8 cellular contexts compared by ENCODE assay signal in genomic region chr5:88660326-88660946, GRCh38.
A peak's percentile ranks its signal among the peaks of the same experiment; 100 is the strongest.
DNase-seq lines count a peak whose midpoint lies in the region; ATAC-seq and TF ChIP-seq lines count a peak whose summit lies in the region.

No MANE protein-coding gene starts in this region.

- no peaks in the 10 kb centered on the region for H3K9me3 ChIP-seq in SK-N-MC (ENCODE audit: low read depth, low read length)
- no peaks in the 10 kb centered on the region for H3K9me3 ChIP-seq in uterus

- peaks cover 17 to 57% of the 10 kb centered on the region in 2 donors for H3K27me3 ChIP-seq in uterus

- peak overlapping the region; percentile 85 for H3K4me3 ChIP-seq in SK-N-MC
- H3K4me3 ChIP-seq in fibroblast of pulmonary artery (replicated peaks; ENCODE audit: low read depth, low read length) = peak overlapping the region; percentile 36
- peak overlapping the region; percentile 43 for H3K4me3 ChIP-seq in skeletal muscle cell (ENCODE audit: low read depth, low read length)
- peak overlapping the region in 1 of 2 donors; percentile 36 for H3K4me3 ChIP-seq in uterus

- TF ChIP-seq POLR2A in uterus (IDR thresholded peaks at IDR 0.05) = no peak

- DNase-seq in COLO668 (lab: John Stamatoyannopoulos, UW; ENCODE audit: unreplicated experiment) = peak; percentile 72
- no peak for DNase-seq in SK-N-MC (ENCODE audit: low read depth, low spot score)
- DNase-seq in fibroblast of pulmonary artery (ENCODE audit: low read depth) = no peak
- no peak for DNase-seq in skeletal muscle cell (ENCODE audit: low read depth)
- no peak for DNase-seq in epidermal melanocyte (ENCODE audit: insufficient read length, low spot score)
- DNase-seq in uterus = no peak

- intact Hi-C loops in uterus (cut with DNase I; ENCODE audit: low total_unique reads) = no loop called here

- peak overlapping the region; percentile 61 for H3K9ac ChIP-seq in SK-N-MC (ENCODE audit: insufficient read length)

- TF ChIP-seq CTCF in fibroblast of pulmonary artery (IDR thresholded peaks at IDR 0.05; ENCODE audit: low read length, missing control alignments) = no peak
- TF ChIP-seq CTCF in uterus (IDR thresholded peaks at IDR 0.05) = no peak

- H3K36me3 ChIP-seq in SK-N-MC (ENCODE audit: insufficient read depth, low read length) (peaks cover under 1% of the 10 kb centered on the region; the same call in 1 of the 2 replicates), uterus (no peaks in the 10 kb centered on the region)

- H3K27ac ChIP-seq in SK-N-MC (no peak overlapping the region), uterus (no peak overlapping the region)

- ATAC-seq in GM19043 (IDR thresholded peaks at IDR 0.05; ENCODE audit: low read depth, unreplicated experiment) (peak; percentile 7), HG03175 (IDR thresholded peaks at IDR 0.05; ENCODE audit: unreplicated experiment) (peak; percentile 11)

- H3K4me1 ChIP-seq in uterus = no peaks in the 10 kb centered on the region
